1 cellular context compared by ENCODE assay signal in genomic region chr18:3097082-3097481, GRCh38.
A peak's percentile ranks its signal among the peaks of the same experiment; 100 is the strongest.
TF ChIP-seq lines count a peak whose summit lies in the region.

No MANE protein-coding gene starts in this region.

TF ChIP-seq in GM12878, 131 proteins besides CTCF, POLR2A, EP300 and RAD21 (continued from another document):
- no peak for TF ChIP-seq ZNF592 (IDR thresholded peaks at IDR 0.05)
- 0 out of 2 replicates have a peak, but pooled peaks have one; percentile 25 for TF ChIP-seq NR2F1 (conservative IDR thresholded peaks at IDR 0.05)
- no peak for TF ChIP-seq BACH1 (IDR thresholded peaks at IDR 0.05; ENCODE audit: borderline replicate concordance)
